18 cellular contexts compared by ENCODE assay signal in the genomic region with DNA sequence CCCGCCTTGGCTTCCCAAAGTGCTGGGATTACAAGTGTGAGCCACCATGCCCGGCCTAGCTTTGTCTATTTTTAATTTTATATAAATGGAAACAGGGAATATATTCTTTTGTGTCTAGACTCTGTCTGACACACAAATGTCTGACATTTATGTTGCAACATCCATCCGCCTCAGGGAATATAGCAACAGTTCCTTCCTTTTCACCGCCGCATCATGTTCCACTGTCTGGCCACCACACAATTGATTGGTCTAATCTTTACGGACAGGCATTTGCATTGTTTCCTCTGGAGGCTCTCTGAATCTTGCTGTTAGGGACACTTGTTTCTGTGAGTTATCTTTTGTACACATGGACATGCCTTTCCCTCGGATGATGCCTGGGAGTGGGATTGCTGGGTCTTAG. TPM values are rescaled to one million over a fixed set of nuclear protein-coding genes. Genes with fewer than 3 reads are reported as not detected.
DNase-seq lines count a peak whose midpoint lies in the region; ATAC-seq and TF ChIP-seq lines count a peak whose summit lies in the region.
"Had no signal": no experiment of that assay in that cellular context is flagged by ENCODE, and none has a peak within 500 bp of the region (broad histone marks: within the 10 kb centered on the region; RNA-seq: fewer than 3 reads in every experiment).

No MANE protein-coding gene starts in this region.

- H3K27ac Mint-ChIP-seq in MCF 10A (ENCODE audit: low read depth, unreplicated experiment) = no peak overlapping the region

- no peak overlapping the region for H3K18ac ChIP-seq in mesenchymal stem cell (ENCODE audit: low read depth in 1 of 2, low read length in 2 of 2)

- DNase-seq in MCF 10A (ENCODE audit: unreplicated experiment) (peak; percentile 66), breast epithelium (ENCODE audit: low spot score in 2 of 2) (no peak), SK-MEL-5 (ENCODE audit: low read depth, low spot score) (peak; percentile 56), esophagus muscularis mucosa (ENCODE audit: extremely low spot score) (peak; percentile 45), HK-2 (ENCODE audit: unreplicated experiment) (no peak), mesenchymal stem cell (no peak)
- DNase-seq: BE2C, DMS79, KG1, NCI-H1048, NCI-H1417 treated with DMSO at 0.1 percent for 48 hours, NCI-H187, NCI-H2107, NCI-H446 treated with DMSO at 0.1 percent for 48 hours, NCI-H526 treated with DMSO at 0.1 percent for 48 hours, SIG-M5 had no signal

- H3K27ac ChIP-seq in breast epithelium = no peak overlapping the region
- no peak overlapping the region for H3K27ac ChIP-seq in esophagus muscularis mucosa (replicated peaks in 1 of 4)
- no peak overlapping the region for H3K27ac ChIP-seq in mesenchymal stem cell (ENCODE audit: low read length, poor library complexity, severe bottlenecking)

- no peak for TF ChIP-seq POLR2A in breast epithelium (IDR thresholded peaks at IDR 0.05)
- no peak for TF ChIP-seq POLR2A in esophagus muscularis mucosa (IDR thresholded peaks at IDR 0.05; ENCODE audit: low read depth)

- H3K4me3 Mint-ChIP-seq in MCF 10A (ENCODE audit: unreplicated experiment) = no peak overlapping the region

- no peaks in the 10 kb centered on the region for H3K9me3 Mint-ChIP-seq in MCF 10A (ENCODE audit: unreplicated experiment)

- H2BK5ac ChIP-seq in mesenchymal stem cell (ENCODE audit: low read depth, low read length, poor library complexity, severe bottlenecking) = no peak overlapping the region

- no peak overlapping the region for H2BK15ac ChIP-seq in mesenchymal stem cell (ENCODE audit: low read depth, poor library complexity, severe bottlenecking)

- H3K4me1 ChIP-seq in breast epithelium (no peaks in the 10 kb centered on the region), esophagus muscularis mucosa (no peaks in the 10 kb centered on the region), mesenchymal stem cell (ENCODE audit: control insufficient read depth, insufficient read depth, low read depth, low read length) (no peaks in the 10 kb centered on the region)
- H3K4me1 ChIP-seq: BE2C had no signal

- no peak for TF ChIP-seq CTCF in MCF 10A (IDR thresholded peaks at IDR 0.05; ENCODE audit: unreplicated experiment)
- TF ChIP-seq CTCF in breast epithelium (IDR thresholded peaks at IDR 0.05) = no peak
- TF ChIP-seq CTCF in esophagus muscularis mucosa (IDR thresholded peaks at IDR 0.05) = no peak

- H2AK5ac ChIP-seq in mesenchymal stem cell (ENCODE audit: low read length, severe bottlenecking) = no peak overlapping the region

- no peaks in the 10 kb centered on the region for H3K36me3 Mint-ChIP-seq in MCF 10A (ENCODE audit: insufficient read depth, unreplicated experiment)

- no peaks in the 10 kb centered on the region for H3K4me1 Mint-ChIP-seq in MCF 10A (ENCODE audit: insufficient read depth, unreplicated experiment)

- no TSS peak for BruUV-seq in MCF 10A (replicated peaks; lab: Mats Ljungman, UMichigan)

- no peak overlapping the region for H3K4me2 ChIP-seq in mesenchymal stem cell (ENCODE audit: low read length, poor library complexity, severe bottlenecking)

- H2BK120ac ChIP-seq in mesenchymal stem cell (ENCODE audit: low read depth, low read length) = no peak overlapping the region

- TF ChIP-seq EP300 in esophagus muscularis mucosa (IDR thresholded peaks at IDR 0.05) = no peak

- CTCF ChIA-PET in MCF 10A (lab: Yijun Ruan, JAX) = no interaction called here

- no peak overlapping the region for H3K9ac ChIP-seq in mesenchymal stem cell (ENCODE audit: low read length)

- POLR2A ChIA-PET in MCF 10A (lab: Yijun Ruan, JAX) = no interaction called here

- H3K9me3 ChIP-seq in breast epithelium = no peaks in the 10 kb centered on the region
- no peaks in the 10 kb centered on the region for H3K9me3 ChIP-seq in esophagus muscularis mucosa
- no peaks in the 10 kb centered on the region for H3K9me3 ChIP-seq in mesenchymal stem cell (ENCODE audit: control insufficient read depth, low read length)
- H3K9me3 ChIP-seq: BE2C had no signal

- no peak for ATAC-seq in HG02588 (IDR thresholded peaks at IDR 0.05; ENCODE audit: unreplicated experiment)
- ATAC-seq: SK-N-SH treated with all-trans-retinoic acid at 6 μM for 48 hours had no signal

- H3K4ac ChIP-seq in mesenchymal stem cell (ENCODE audit: low read depth in 1 of 2, low read length in 2 of 2) = no peak overlapping the region

- H3K4me3 ChIP-seq in breast epithelium (no peak overlapping the region), esophagus muscularis mucosa (no peak overlapping the region), mesenchymal stem cell (ENCODE audit: insufficient read depth in 1 of 2, low read depth in 1 of 2, low read length in 2 of 2) (no peak overlapping the region)

- H3K36me3 ChIP-seq in breast epithelium = no peaks in the 10 kb centered on the region
- H3K36me3 ChIP-seq in esophagus muscularis mucosa = no peaks in the 10 kb centered on the region
- H3K36me3 ChIP-seq in mesenchymal stem cell (ENCODE audit: control insufficient read depth in 1 of 2, insufficient read depth in 2 of 2, low read depth in 1 of 2, low read length in 2 of 2) = no peaks in the 10 kb centered on the region
- H3K36me3 ChIP-seq: BE2C had no signal

- intact Hi-C loops in MCF 10A (cut with micrococcal nuclease) = no loop called here
- intact Hi-C loops in breast epithelium (cut with DNase I; ENCODE audit: low total_unique reads) = no loop called here
- intact Hi-C loops in esophagus muscularis mucosa (cut with DNase I) = no loop called here

- H3K27me3 Mint-ChIP-seq in MCF 10A (ENCODE audit: insufficient read depth, unreplicated experiment) = no peaks in the 10 kb centered on the region

- no peak overlapping the region for H3K23ac ChIP-seq in mesenchymal stem cell (ENCODE audit: low read length in 2 of 2)

- no peak overlapping the region for H2BK12ac ChIP-seq in mesenchymal stem cell (ENCODE audit: low read length in 2 of 2)

- WGBS in esophagus muscularis mucosa = 82% methylated on average over 7 of the region's 7 CpGs
- WGBS in mesenchymal stem cell = 96% methylated on average over 6 of the region's 7 CpGs

- no peaks in the 10 kb centered on the region for H3K79me1 ChIP-seq in mesenchymal stem cell (replicated peaks; ENCODE audit: low read length, poor library complexity, severe bottlenecking)

- no peak overlapping the region for H4K91ac ChIP-seq in mesenchymal stem cell (ENCODE audit: low read length)

- H3K27me3 ChIP-seq in breast epithelium (no peaks in the 10 kb centered on the region), esophagus muscularis mucosa (no peaks in the 10 kb centered on the region), mesenchymal stem cell (ENCODE audit: control insufficient read depth in 1 of 2, insufficient read depth in 1 of 2, low read length in 2 of 2) (no peaks in the 10 kb centered on the region)
- H3K27me3 ChIP-seq: BE2C had no signal

- in situ Hi-C loops in SK-MEL-5 (cut with HindIII; ENCODE audit: low pct_unique_long_range_greater_than_20kb, low sequenced_read_pairs) = no loop called here

- no peak overlapping the region for H4K8ac ChIP-seq in mesenchymal stem cell (ENCODE audit: low read length)

- no peak overlapping the region for H2AFZ ChIP-seq in mesenchymal stem cell (ENCODE audit: low read depth, low read length)

- no peak overlapping the region for H3K14ac ChIP-seq in mesenchymal stem cell (ENCODE audit: low read length in 2 of 2)

RNA-seq across cellular contexts. Expression of a gene that starts 20.1 kb away (rescaled TPM):
- 162 and 166 TPM in 2 replicates for total RNA-seq in MCF 10A (2022)
- 100 to 1,000 TPM in 2 of 3 donors, 10 to 100 TPM in 1; 73.5 to 143 (median 105) TPM for total RNA-seq in breast epithelium
- 24.4 and 24.7 TPM in 2 replicates for total RNA-seq in SK-MEL-5 (2014; rRNA removed; shearing (Covaris generic))
- polyA plus RNA-seq in SK-MEL-5 (2015; cell fraction: cytosol; rRNA removed) = 67.5 and 86.5 TPM in 2 replicates
- 223 and 246 TPM in 2 replicates for polyA plus RNA-seq in SK-MEL-5 (2015; cell fraction: nucleus; rRNA removed)
- total RNA-seq in esophagus muscularis mucosa = 100 to 1,000 TPM in 2 of 4 donors, 10 to 100 TPM in 2; 80.2 to 229 (median 143) TPM
- polyA plus RNA-seq in mesenchymal stem cell (2013, experiment 1 of 2) = 55.6 TPM
- 54.3 TPM for polyA plus RNA-seq in mesenchymal stem cell (2013, experiment 2 of 2)

Comparison
In these comparisons a context has a peak if more than half of its experiments do, and no peak if none do; other contexts are left out.
1. DNase-seq: peak in MCF 10A (single experiment), SK-MEL-5 (single experiment) and esophagus muscularis mucosa (single experiment); none in breast epithelium (0 of 2), HK-2 (single experiment) and mesenchymal stem cell (single experiment).